In genomic region chr1:66315675-66316074, GRCh38 we compare ENCODE assay signal across 20 cellular contexts.
DNase-seq lines count a peak whose midpoint lies in the region; ATAC-seq, FAIRE-seq and TF ChIP-seq lines count a peak whose summit lies in the region.
"Had no signal": no experiment of that assay in that cellular context is flagged by ENCODE, and none has a peak within 500 bp of the region (broad histone marks: within the 10 kb centered on the region; RNA-seq: fewer than 3 reads in every experiment).

No MANE protein-coding gene starts in this region.

- H3K27me3 Mint-ChIP-seq in effector memory CD8-positive, alpha-beta T cell: no peaks in the 10 kb centered on the region
- H3K27me3 Mint-ChIP-seq: CD4-positive, alpha-beta T cell; stimulated activated naive CD8-positive, alpha-beta T cell treated with anti-CD3 and anti-CD28 coated beads, Interleukin-15, Interleukin-2, amounts not matched to agents 100 ng/mL and 50 ng/mL, for 24 hours had no signal

- 57% methylated on average over 4 of the region's 4 CpGs for WGBS in smooth muscle cell (ENCODE audit: low lambda C conversion rate)

- no peak overlapping the region for H3K4me3 Mint-ChIP-seq in effector memory CD8-positive, alpha-beta T cell
- H3K4me3 Mint-ChIP-seq: activated T-helper 1 cell treated with anti-CD3 and anti-CD28 coated beads, Interleukin-12 subunit alpha, Interleukin-12 subunit beta, Interleukin-2, Interleukin-4 antibody, amounts not matched to agents 30 ng/mL and 10 ng/mL and 1 ng/mL, durations not matched to agents 14 hours and 24 hours and 36 hours; CD4-positive, alpha-beta T cell; nephron; stimulated activated naive CD8-positive, alpha-beta T cell treated with anti-CD3 and anti-CD28 coated beads, Interleukin-15, Interleukin-2, amounts not matched to agents 100 ng/mL and 50 ng/mL, for 24 hours had no signal

- peaks cover 0 to 5% of the 10 kb centered on the region in 2 donors for H3K4me1 Mint-ChIP-seq in effector memory CD8-positive, alpha-beta T cell (ENCODE audit: low read depth in 2 of 2)

- no peaks in the 10 kb centered on the region for H3F3A ChIP-seq in smooth muscle cell (ENCODE audit: low read depth)

- no peaks in the 10 kb centered on the region for H3K4me1 ChIP-seq in smooth muscle cell (ENCODE audit: low read depth)

- peak overlapping the region; percentile 3 for H2AFZ ChIP-seq in smooth muscle cell (ENCODE audit: low read depth)

- H3K4me3 ChIP-seq in fibroblast of the aortic adventitia (ENCODE audit: low read depth, low read length) (no peak overlapping the region), smooth muscle cell (no peak overlapping the region)
- H3K4me3 ChIP-seq: sigmoid colon had no signal

- H3K9ac ChIP-seq in smooth muscle cell (ENCODE audit: low read depth): no peak overlapping the region

- no peak for ATAC-seq in effector memory CD8-positive, alpha-beta T cell (replicated peaks)

- H3K36me3 Mint-ChIP-seq in effector memory CD8-positive, alpha-beta T cell (ENCODE audit: insufficient read depth): no peaks in the 10 kb centered on the region

- no peak for TF ChIP-seq POLR2A in H54 (IDR thresholded peaks at IDR 0.05; ENCODE audit: low read depth, low read length)

- H3K27ac Mint-ChIP-seq in effector memory CD8-positive, alpha-beta T cell: no peak overlapping the region
- H3K27ac Mint-ChIP-seq: CD4-positive, alpha-beta T cell; stimulated activated naive CD8-positive, alpha-beta T cell treated with anti-CD3 and anti-CD28 coated beads, Interleukin-15, Interleukin-2, amounts not matched to agents 100 ng/mL and 50 ng/mL, for 24 hours had no signal

- peak; percentile 10 for DNase-seq in H54 (ENCODE audit: insufficient read length, low spot score)
- DNase-seq in SW480 (ENCODE audit: low spot score): peak; percentile 4
- peak; percentile 18 for DNase-seq in fibroblast of the aortic adventitia (ENCODE audit: low read depth)
- DNase-seq in smooth muscle cell (lab: John Stamatoyannopoulos, UW; ENCODE audit: unreplicated experiment): no peak
- DNase-seq in effector memory CD8-positive, alpha-beta T cell: no peak
- DNase-seq in AML-193 (lab: John Stamatoyannopoulos, UW): no peak
- no peak for DNase-seq in DMS79 treated with DMSO at 0.1 percent for 48 hours (lab: John Stamatoyannopoulos, UW)
- DNase-seq: activated CD4-positive, alpha-beta T cell treated with anti-CD3 and anti-CD28 coated beads, Interleukin-2, amount 50 U/mL, for 48 hours; CD4-positive, alpha-beta T cell; GDM1; HCEC 1CT; head of caudate nucleus; left cardiac atrium; NCI-H1417 treated with DMSO at 0.1 percent for 48 hours; NCI-H446; sigmoid colon; T-helper 2 cell had no signal

- TF ChIP-seq CTCF in fibroblast of the aortic adventitia (IDR thresholded peaks at IDR 0.05; ENCODE audit: insufficient read depth, low read length) (no peak), smooth muscle cell (IDR thresholded peaks at IDR 0.05; ENCODE audit: borderline replicate concordance, insufficient read depth, poor library complexity, severe bottlenecking) (no peak)

- no peaks in the 10 kb centered on the region for H3K36me3 ChIP-seq in smooth muscle cell (ENCODE audit: low read depth)
- H3K36me3 ChIP-seq: sigmoid colon had no signal

- no peaks in the 10 kb centered on the region for H3K9me3 ChIP-seq in smooth muscle cell (replicated peaks; ENCODE audit: low read depth)
- H3K9me3 ChIP-seq: sigmoid colon had no signal

- peak; percentile 91 for FAIRE-seq in H54 (lab: Jason Lieb, UNC)

- H3K27me3 ChIP-seq in smooth muscle cell (ENCODE audit: low read depth): no peaks in the 10 kb centered on the region
- H3K27me3 ChIP-seq: sigmoid colon had no signal

- no peaks in the 10 kb centered on the region for H4K20me1 ChIP-seq in smooth muscle cell (ENCODE audit: low read depth)

- H3K9me3 Mint-ChIP-seq in effector memory CD8-positive, alpha-beta T cell: peaks cover 3 to 5% of the 10 kb centered on the region in 2 donors
- H3K9me3 Mint-ChIP-seq: nephron had no signal

- no peaks in the 10 kb centered on the region for H3K79me2 ChIP-seq in smooth muscle cell (ENCODE audit: low read depth)

- H3K4me2 ChIP-seq in smooth muscle cell: no peak overlapping the region

- no peak overlapping the region for H3K27ac ChIP-seq in smooth muscle cell (ENCODE audit: low read depth)

Comparison
In these comparisons a context has a peak if more than half of its experiments do, and no peak if none do; other contexts are left out.
1. DNase-seq: peak in H54 (single experiment), SW480 (single experiment) and fibroblast of the aortic adventitia (single experiment); none in smooth muscle cell (single experiment), effector memory CD8-positive, alpha-beta T cell (0 of 3), AML-193 (0 of 2) and DMS79 treated with DMSO at 0.1 percent for 48 hours (single experiment).